ENCODE assay signal across 14 cellular contexts in genomic region chr3:25654576-25654975, GRCh38. TPM values are rescaled to one million over a fixed set of nuclear protein-coding genes. Genes with fewer than 3 reads are reported as not detected.
DNase-seq lines count a peak whose midpoint lies in the region; ATAC-seq and TF ChIP-seq lines count a peak whose summit lies in the region.
"Had no signal": no experiment of that assay in that cellular context is flagged by ENCODE, and none has a peak within 500 bp of the region (broad histone marks: within the 10 kb centered on the region; RNA-seq: fewer than 3 reads in every experiment).

No MANE protein-coding gene starts in this region.

- peaks cover 0 to 6% of the 10 kb centered on the region in 2 donors for H3K9me3 ChIP-seq in CD4-positive, alpha-beta memory T cell (ENCODE audit: control insufficient read depth in 1 of 2, low read length in 2 of 2)
- H3K9me3 ChIP-seq in HUES6 (ENCODE audit: control insufficient read depth, insufficient read depth, low read depth, low read length) = peaks cover 8% of the 10 kb centered on the region; the same call in 1 of the 2 replicates
- peaks cover 0 to 9% (median 0%) of the 10 kb centered on the region in 3 experiments for H3K9me3 ChIP-seq in naive thymus-derived CD4-positive, alpha-beta T cell (ENCODE audit: control insufficient read depth in 2 of 3, low read length in 3 of 3)
- peaks cover 2% of the 10 kb centered on the region for H3K9me3 ChIP-seq in upper lobe of right lung

- peak overlapping the region in 4 of 7 donors; percentile 2 to 65 (median 44) for H3K27ac Mint-ChIP-seq in CD4-positive, alpha-beta memory T cell
- peak overlapping the region; percentile 3 for H3K27ac Mint-ChIP-seq in central memory CD8-positive, alpha-beta T cell (ENCODE audit: low read depth)
- H3K27ac Mint-ChIP-seq in naive thymus-derived CD4-positive, alpha-beta T cell = peak overlapping the region in 8 of 9 donors; percentile 36 to 83 (median 70)
- H3K27ac Mint-ChIP-seq in osteocyte (ENCODE audit: unreplicated experiment) = no peak overlapping the region

- DNase-seq in CD4-positive, alpha-beta memory T cell = no peak
- DNase-seq in central memory CD8-positive, alpha-beta T cell (ENCODE audit: low spot score in 2 of 2) = no peak
- DNase-seq in naive thymus-derived CD4-positive, alpha-beta T cell = no peak
- no peak for DNase-seq in osteocyte (ENCODE audit: extremely low spot score, unreplicated experiment)
- DNase-seq in upper lobe of right lung = no peak
- DNase-seq: Calu3, NCI-H146, NCI-H2227 treated with DMSO at 0.1 percent for 48 hours, NCI-H524 treated with DMSO at 0.1 percent for 48 hours, SJCRH30 had no signal

- H3K4me1 ChIP-seq in CD4-positive, alpha-beta memory T cell (ENCODE audit: insufficient read depth, low read length) = peaks cover 69% of the 10 kb centered on the region
- H3K4me1 ChIP-seq in HUES6 (ENCODE audit: control insufficient read depth, insufficient read depth, low read length) (peaks cover 12% of the 10 kb centered on the region; the same call in 1 of the 2 replicates), upper lobe of right lung (peaks cover 28% of the 10 kb centered on the region)
- peaks cover 39 to 45% of the 10 kb centered on the region in 2 donors for H3K4me1 ChIP-seq in naive thymus-derived CD4-positive, alpha-beta T cell (ENCODE audit: control insufficient read depth in 2 of 2, insufficient read depth in 2 of 2, low read length in 2 of 2)
- H3K4me1 ChIP-seq: SJCRH30 had no signal

- no peak overlapping the region for H3K9ac ChIP-seq in HUES6 (ENCODE audit: low read length)

- intact Hi-C loops in CD4-positive, alpha-beta memory T cell (cut with micrococcal nuclease) = no loop called here
- intact Hi-C loops in naive thymus-derived CD4-positive, alpha-beta T cell (cut with micrococcal nuclease) = no loop called here
- intact Hi-C loops in upper lobe of right lung (cut with DNase I) = no loop called here

- H3K36me3 ChIP-seq in CD4-positive, alpha-beta memory T cell (ENCODE audit: insufficient read depth, low read length) = no peaks in the 10 kb centered on the region
- H3K36me3 ChIP-seq in HUES6 (ENCODE audit: control insufficient read depth, insufficient read depth, low read length) (no peaks in the 10 kb centered on the region; the same call in 1 of the 2 replicates), upper lobe of right lung (no peaks in the 10 kb centered on the region)
- peaks cover 0 to 3% (median 0%) of the 10 kb centered on the region in 3 experiments for H3K36me3 ChIP-seq in naive thymus-derived CD4-positive, alpha-beta T cell (ENCODE audit: control insufficient read depth in 2 of 3, insufficient read depth in 3 of 3, low read length in 3 of 3)
- H3K36me3 ChIP-seq: SJCRH30 had no signal

- no peak overlapping the region for H3K27ac ChIP-seq in CD4-positive, alpha-beta memory T cell (ENCODE audit: low read depth, low read length)
- H3K27ac ChIP-seq in HUES6 (ENCODE audit: low read depth, low read length) (0 out of 2 replicates have a peak overlapping the region, but pooled peaks have one; percentile 14), upper lobe of right lung (no peak overlapping the region)
- H3K27ac ChIP-seq in naive thymus-derived CD4-positive, alpha-beta T cell (ENCODE audit: low read depth, low read length) = no peak overlapping the region
- H3K27ac ChIP-seq: RWPE1, SJCRH30 had no signal

- no peak overlapping the region for H3K4me3 ChIP-seq in CD4-positive, alpha-beta memory T cell (ENCODE audit: low read length in 2 of 2)
- no peak overlapping the region for H3K4me3 ChIP-seq in HUES6 (ENCODE audit: low read depth, low read length)
- no peak overlapping the region for H3K4me3 ChIP-seq in naive thymus-derived CD4-positive, alpha-beta T cell (ENCODE audit: low read length)
- H3K4me3 ChIP-seq in upper lobe of right lung = no peak overlapping the region
- H3K4me3 ChIP-seq: SJCRH30 had no signal

- H3K4me1 Mint-ChIP-seq in CD4-positive, alpha-beta memory T cell = peaks cover 54 to 78% (median 70%) of the 10 kb centered on the region in 4 donors
- peaks cover 72% of the 10 kb centered on the region for H3K4me1 Mint-ChIP-seq in central memory CD8-positive, alpha-beta T cell
- H3K4me1 Mint-ChIP-seq in naive thymus-derived CD4-positive, alpha-beta T cell = peaks cover 45 to 86% (median 77%) of the 10 kb centered on the region in 7 donors
- peaks cover 52% of the 10 kb centered on the region for H3K4me1 Mint-ChIP-seq in osteocyte (ENCODE audit: unreplicated experiment)

- H3K4me3 Mint-ChIP-seq in CD4-positive, alpha-beta memory T cell = peak overlapping the region in 7 of 8 donors; percentile 8 to 68 (median 36)
- H3K4me3 Mint-ChIP-seq in central memory CD8-positive, alpha-beta T cell = peak overlapping the region; percentile 46
- peak overlapping the region in 8 of 10 donors; percentile 30 to 76 (median 50) for H3K4me3 Mint-ChIP-seq in naive thymus-derived CD4-positive, alpha-beta T cell
- no peak overlapping the region for H3K4me3 Mint-ChIP-seq in osteocyte (ENCODE audit: unreplicated experiment)

- POLR2A ChIA-PET in CD4-positive, alpha-beta memory T cell (lab: Charles Lee; ENCODE audit: partially characterized antibody) = no interaction called here
- POLR2A ChIA-PET in naive thymus-derived CD4-positive, alpha-beta T cell (lab: Charles Lee) = no interaction called here

- peaks cover 0 to 14% (median 8%) of the 10 kb centered on the region in 8 donors for H3K9me3 Mint-ChIP-seq in CD4-positive, alpha-beta memory T cell
- no peaks in the 10 kb centered on the region for H3K9me3 Mint-ChIP-seq in central memory CD8-positive, alpha-beta T cell
- peaks cover 0 to 15% (median 8%) of the 10 kb centered on the region in 11 donors for H3K9me3 Mint-ChIP-seq in naive thymus-derived CD4-positive, alpha-beta T cell
- H3K9me3 Mint-ChIP-seq in osteocyte (ENCODE audit: unreplicated experiment) = peaks cover 7% of the 10 kb centered on the region

- no peak for ATAC-seq in central memory CD8-positive, alpha-beta T cell (replicated peaks; ENCODE audit: extremely low read depth, poor library complexity, severe bottlenecking)
- ATAC-seq in naive thymus-derived CD4-positive, alpha-beta T cell = no peak
- no peak for ATAC-seq in HG02885 (IDR thresholded peaks at IDR 0.05; ENCODE audit: poor library complexity, unreplicated experiment)
- no peak for ATAC-seq in upper lobe of right lung
- no peak for ATAC-seq in GM21528 (IDR thresholded peaks at IDR 0.05; ENCODE audit: low FRiP score, unreplicated experiment)

- H3K27me3 Mint-ChIP-seq in CD4-positive, alpha-beta memory T cell = no peaks in the 10 kb centered on the region
- H3K27me3 Mint-ChIP-seq in central memory CD8-positive, alpha-beta T cell = no peaks in the 10 kb centered on the region
- no peaks in the 10 kb centered on the region for H3K27me3 Mint-ChIP-seq in naive thymus-derived CD4-positive, alpha-beta T cell
- no peaks in the 10 kb centered on the region for H3K27me3 Mint-ChIP-seq in osteocyte (ENCODE audit: unreplicated experiment)

- H3K36me3 Mint-ChIP-seq in CD4-positive, alpha-beta memory T cell = peaks cover 13 to 19% of the 10 kb centered on the region in 2 donors
- peaks cover 5% of the 10 kb centered on the region for H3K36me3 Mint-ChIP-seq in central memory CD8-positive, alpha-beta T cell (ENCODE audit: insufficient read depth)
- peaks cover 8 to 32% (median 22%) of the 10 kb centered on the region in 5 donors for H3K36me3 Mint-ChIP-seq in naive thymus-derived CD4-positive, alpha-beta T cell
- H3K36me3 Mint-ChIP-seq in osteocyte (ENCODE audit: unreplicated experiment) = peaks cover 14% of the 10 kb centered on the region

- CTCF ChIA-PET in CD4-positive, alpha-beta memory T cell (lab: Charles Lee; ENCODE audit: partially characterized antibody) = no interaction called here
- CTCF ChIA-PET in naive thymus-derived CD4-positive, alpha-beta T cell (lab: Charles Lee) = interaction anchor here (0.6 kb wide), 1 partner anchor 1823 kb away, joined by 3 read pairs; no protein-coding TSS in a partner anchor

- TF ChIP-seq CTCF in osteocyte (IDR thresholded peaks at IDR 0.05) = no peak
- TF ChIP-seq CTCF in upper lobe of right lung (IDR thresholded peaks at IDR 0.05) = no peak

- no peaks in the 10 kb centered on the region for H3K27me3 ChIP-seq in CD4-positive, alpha-beta memory T cell (ENCODE audit: insufficient read depth, low read length)
- H3K27me3 ChIP-seq in HUES6 (ENCODE audit: control insufficient read depth, insufficient read depth, low read length) = no peaks in the 10 kb centered on the region
- no peaks in the 10 kb centered on the region for H3K27me3 ChIP-seq in naive thymus-derived CD4-positive, alpha-beta T cell (ENCODE audit: control insufficient read depth in 2 of 2, insufficient read depth in 2 of 2, low read length in 2 of 2)
- no peaks in the 10 kb centered on the region for H3K27me3 ChIP-seq in upper lobe of right lung
- H3K27me3 ChIP-seq: SJCRH30 had no signal

RNA-seq across cellular contexts. Expression of gene TOP2B, which starts 10.1 kb away (rescaled TPM):
- 100 to 1,000 TPM; 161 to 175 TPM for total RNA-seq in CD4-positive, alpha-beta memory T cell
- polyA plus RNA-seq in CD4-positive, alpha-beta memory T cell = 100 to 1,000 TPM in 1 of 2 donors, 10 to 100 TPM in 1; 28.9 to 105 TPM
- 100 to 1,000 TPM; 109 to 190 (median 127) TPM for total RNA-seq in naive thymus-derived CD4-positive, alpha-beta T cell
- 100 to 1,000 TPM in 1 of 2 donors, 10 to 100 TPM in 1; 66.6 to 118 TPM for polyA plus RNA-seq in naive thymus-derived CD4-positive, alpha-beta T cell
- total RNA-seq in osteocyte = 90.1 and 99.5 TPM in 2 replicates
- 83.4 TPM for total RNA-seq in upper lobe of right lung
